Comparison of ENCODE assay signal across 10 cellular contexts in the genomic region with DNA sequence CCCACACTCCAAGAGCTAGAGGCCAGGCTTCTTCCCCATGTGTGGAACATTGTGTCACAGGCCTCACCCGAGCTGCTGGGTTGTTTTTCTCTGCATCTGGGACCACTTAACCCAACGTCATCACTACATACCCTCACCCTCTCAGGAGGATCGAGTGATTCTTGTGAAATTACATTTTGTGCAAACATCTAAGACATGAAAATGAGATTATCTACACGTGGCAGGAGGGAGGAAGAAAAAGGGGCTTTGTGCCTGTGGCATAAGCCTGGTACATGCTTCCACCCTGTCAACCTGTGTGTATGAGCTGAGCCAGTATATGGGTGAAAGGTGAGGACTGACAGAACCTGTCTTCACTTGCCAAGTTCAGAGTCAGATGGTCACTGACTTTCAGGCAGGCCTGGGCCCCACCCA. TPM values are rescaled to one million over a fixed set of nuclear protein-coding genes. Genes with fewer than 3 reads are reported as not detected.
A peak's percentile ranks its signal among the peaks of the same experiment; 100 is the strongest.
DNase-seq lines count a peak whose midpoint lies in the region; ATAC-seq, FAIRE-seq and TF ChIP-seq lines count a peak whose summit lies in the region.
"Had no signal": no experiment of that assay in that cellular context is flagged by ENCODE, and none has a peak within 500 bp of the region (broad histone marks: within the 10 kb centered on the region; RNA-seq: fewer than 3 reads in every experiment).

No MANE protein-coding gene starts in this region.

- H3K36me3 ChIP-seq in bronchial epithelial cell (ENCODE audit: control insufficient read depth, insufficient read depth, low read length) = no peaks in the 10 kb centered on the region
- H3K36me3 ChIP-seq in lung (ENCODE audit: control insufficient read depth in 2 of 2, insufficient read depth in 2 of 2, low read length in 2 of 2) = peaks cover 3 to 11% of the 10 kb centered on the region in 2 donors
- no peaks in the 10 kb centered on the region for H3K36me3 ChIP-seq in urinary bladder (ENCODE audit: insufficient read depth)
- peaks cover 4% of the 10 kb centered on the region; the same call in 1 of the 2 replicates for H3K36me3 ChIP-seq in SJCRH30

- H3K4me3 ChIP-seq in bronchial epithelial cell (ENCODE audit: low read depth, low read length) (no peak overlapping the region), lung (no peak overlapping the region), urinary bladder (ENCODE audit: low read depth, low read length) (no peak overlapping the region), SJCRH30 (no peak overlapping the region)

- 44 to 46% methylated on average over 4 of the region's 4 CpGs for WGBS in lung, 2 donors
- WGBS in urinary bladder = 39% methylated on average over 4 of the region's 4 CpGs

- peaks cover 36% of the 10 kb centered on the region for H3K4me1 Mint-ChIP-seq in activated naive CD4-positive, alpha-beta T cell treated with anti-CD3 and anti-CD28 coated beads, Interleukin-2, amount 50 U/mL, for 24 hours

- no peaks in the 10 kb centered on the region for H3K27me3 ChIP-seq in bronchial epithelial cell (ENCODE audit: control insufficient read depth, insufficient read depth, low read length)
- H3K27me3 ChIP-seq in lung (ENCODE audit: control insufficient read depth, insufficient read depth) = no peaks in the 10 kb centered on the region
- H3K27me3 ChIP-seq in SJCRH30 = no peaks in the 10 kb centered on the region

- H3K9me3 ChIP-seq in lung (ENCODE audit: control insufficient read depth in 2 of 2, insufficient read depth in 1 of 2, low read length in 1 of 2) (no peaks in the 10 kb centered on the region), SJCRH30 (replicated peaks) (no peaks in the 10 kb centered on the region)

- H3K9me3 Mint-ChIP-seq in activated naive CD4-positive, alpha-beta T cell treated with anti-CD3 and anti-CD28 coated beads, Interleukin-2, amount 50 U/mL, for 24 hours = no peaks in the 10 kb centered on the region

- peak overlapping the region; percentile 98 for H3K4me3 Mint-ChIP-seq in activated naive CD4-positive, alpha-beta T cell treated with anti-CD3 and anti-CD28 coated beads, Interleukin-2, amount 50 U/mL, for 24 hours

- peaks cover 8% of the 10 kb centered on the region for H3K36me3 Mint-ChIP-seq in activated naive CD4-positive, alpha-beta T cell treated with anti-CD3 and anti-CD28 coated beads, Interleukin-2, amount 50 U/mL, for 24 hours

- FAIRE-seq in bronchial epithelial cell (lab: Jason Lieb, UNC) = no peak

- H3K27ac ChIP-seq in lung (ENCODE audit: low read depth in 1 of 2, low read length in 1 of 2) (peak overlapping the region; percentile 44 to 99), urinary bladder (ENCODE audit: low read depth) (peak overlapping the region; percentile 11), SJCRH30 (no peak overlapping the region)

- ATAC-seq in lung (ENCODE audit: insufficient read depth, low FRiP score) (no peak), GM21825 (IDR thresholded peaks at IDR 0.05; ENCODE audit: unreplicated experiment) (no peak)

- TF ChIP-seq CTCF in bronchial epithelial cell (IDR thresholded peaks at IDR 0.05; ENCODE audit: insufficient read depth, low read length, severe bottlenecking) = no peak
- TF ChIP-seq CTCF in lung (IDR thresholded peaks at IDR 0.05; ENCODE audit: control extremely low read depth, extremely low read depth) = no peak

- H3K4me1 ChIP-seq in lung (ENCODE audit: control insufficient read depth in 2 of 2, insufficient read depth in 2 of 2, low read length in 2 of 2) = peaks cover 0 to 10% of the 10 kb centered on the region in 2 donors
- no peaks in the 10 kb centered on the region for H3K4me1 ChIP-seq in urinary bladder (ENCODE audit: insufficient read depth)
- H3K4me1 ChIP-seq in SJCRH30 = peaks cover 7% of the 10 kb centered on the region; the same call in 1 of the 2 replicates

- no peak for DNase-seq in activated naive CD4-positive, alpha-beta T cell (lab: John Stamatoyannopoulos, UW)
- DNase-seq in bronchial epithelial cell (ENCODE audit: low read depth) = peak; percentile 77
- DNase-seq in lung (ENCODE audit: low spot score) = no peak
- DNase-seq in NCI-H1694 treated with DMSO at 0.1 percent for 48 hours (lab: John Stamatoyannopoulos, UW) = no peak
- DNase-seq in SJCRH30 = no peak
- DNase-seq: DMS79 treated with DMSO at 0.1 percent for 48 hours had no signal

- H3K27ac Mint-ChIP-seq in activated naive CD4-positive, alpha-beta T cell treated with anti-CD3 and anti-CD28 coated beads, Interleukin-2, amount 50 U/mL, for 24 hours = peak overlapping the region; percentile 94

- no peaks in the 10 kb centered on the region for H3K27me3 Mint-ChIP-seq in activated naive CD4-positive, alpha-beta T cell treated with anti-CD3 and anti-CD28 coated beads, Interleukin-2, amount 50 U/mL, for 24 hours

RNA-seq across cellular contexts. Expression of gene CPT2, which starts 1.6 kb away (rescaled TPM):
- total RNA-seq in bronchial epithelial cell = 5.5 and 15.0 TPM in 2 replicates
- 10 to 100 TPM; 16.3 to 26.4 TPM for total RNA-seq in lung
- 10 to 100 TPM; 11.5 to 21.1 TPM for polyA plus RNA-seq in lung
- total RNA-seq in urinary bladder = 10.9 TPM
- polyA plus RNA-seq in urinary bladder = 16.9 TPM
- 19.0 and 20.0 TPM in 2 replicates for total RNA-seq in SJCRH30 (2014; rRNA removed; shearing (Covaris generic))

RNA-seq across cellular contexts. Expression of gene CZIB, which starts 22.2 kb away (rescaled TPM):
- total RNA-seq in bronchial epithelial cell (37.9 and 47.9 TPM in 2 replicates), lung (10 to 100 TPM; 39.1 to 52.3 TPM), urinary bladder (66.0 TPM)
- polyA plus RNA-seq in lung (10 to 100 TPM; 53.6 to 86.5 TPM), urinary bladder (115 TPM)
- 58.7 and 65.5 TPM in 2 replicates for total RNA-seq in SJCRH30 (2014; rRNA removed; shearing (Covaris generic))

RNA-seq across cellular contexts. Expression of gene MAGOH, which starts 40.1 kb away (rescaled TPM):
- total RNA-seq in bronchial epithelial cell = 33.7 and 53.1 TPM in 2 replicates
- 10 to 100 TPM; 33.0 to 34.1 TPM for total RNA-seq in lung
- 100 to 1,000 TPM in 1 of 2 donors, 10 to 100 TPM in 1; 83.0 to 141 TPM for polyA plus RNA-seq in lung
- total RNA-seq in urinary bladder = 39.3 TPM
- 73.2 TPM for polyA plus RNA-seq in urinary bladder
- total RNA-seq in SJCRH30 (2014; rRNA removed; shearing (Covaris generic)) = 119 and 121 TPM in 2 replicates

RNA-seq across cellular contexts. Expression of gene SLC1A7, which starts 55.8 kb away (rescaled TPM):
- total RNA-seq in bronchial epithelial cell = not detected in 2 replicates
- total RNA-seq in lung = under 1 TPM; 0.14 to 0.61 TPM
- under 1 TPM; 0.14 to 0.81 TPM for polyA plus RNA-seq in lung
- not detected for total RNA-seq in urinary bladder
- 0.29 TPM for polyA plus RNA-seq in urinary bladder
- total RNA-seq in SJCRH30 (2014; rRNA removed; shearing (Covaris generic)) = 0.04 TPM in 1 of 2 replicates, not detected in the other
- total RNA-seq: SK-MEL-5 had no signal
